1 cellular context compared by ENCODE assay signal in genomic region chr17:40068584-40068916, GRCh38.
TF ChIP-seq lines count a peak whose summit lies in the region.

No MANE protein-coding gene starts in this region.

TF ChIP-seq in A549, 52 proteins besides CTCF, POLR2A, EP300 and RAD21:
- TF ChIP-seq BCL3 (IDR thresholded peaks at IDR 0.05) (no peak), CBX8 (IDR thresholded peaks at IDR 0.05) (no peak), RNF2 (IDR thresholded peaks at IDR 0.05; ENCODE audit: borderline replicate concordance, low read depth) (no peak), E2F6 (IDR thresholded peaks at IDR 0.05; ENCODE audit: borderline replicate concordance, low read depth) (no peak), RFX5 (IDR thresholded peaks at IDR 0.05) (no peak), TP53 (CRISPR knock-in tag; IDR thresholded peaks at IDR 0.05) (no peak), CHD2 (IDR thresholded peaks at IDR 0.05; ENCODE audit: low read length, partially characterized antibody) (no peak), BHLHE40 (IDR thresholded peaks at IDR 0.05; ENCODE audit: low read depth, low read length) (no peak), EHF (CRISPR knock-in tag; IDR thresholded peaks at IDR 0.05) (no peak), JUNB (IDR thresholded peaks at IDR 0.05) (no peak)
